In genomic region chr9:117494401-117495130, GRCh38 we compare ENCODE assay signal across 1 cellular context.
TF ChIP-seq lines count a peak whose summit lies in the region.

No MANE protein-coding gene starts in this region.

TF ChIP-seq in liver, 16 proteins besides CTCF, POLR2A, EP300 and RAD21 (continued from another document):
- TF ChIP-seq, protein P1, sequence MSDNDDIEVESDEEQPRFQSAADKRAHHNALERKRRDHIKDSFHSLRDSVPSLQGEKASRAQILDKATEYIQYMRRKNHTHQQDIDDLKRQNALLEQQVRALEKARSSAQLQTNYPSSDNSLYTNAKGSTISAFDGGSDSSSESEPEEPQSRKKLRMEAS (IDR thresholded peaks at IDR 0.05) = no peak
- TF ChIP-seq SP1 (IDR thresholded peaks at IDR 0.05) (no peak), RXRA (IDR thresholded peaks at IDR 0.05) (no peak), FOXA1 (IDR thresholded peaks at IDR 0.05) (no peak), HNF4G (IDR thresholded peaks at IDR 0.05) (no peak)
- TF ChIP-seq, protein P2, sequence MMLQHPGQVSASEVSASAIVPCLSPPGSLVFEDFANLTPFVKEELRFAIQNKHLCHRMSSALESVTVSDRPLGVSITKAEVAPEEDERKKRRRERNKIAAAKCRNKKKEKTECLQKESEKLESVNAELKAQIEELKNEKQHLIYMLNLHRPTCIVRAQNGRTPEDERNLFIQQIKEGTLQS (IDR thresholded peaks at IDR 0.05) = no peak
- TF ChIP-seq, protein P3, sequence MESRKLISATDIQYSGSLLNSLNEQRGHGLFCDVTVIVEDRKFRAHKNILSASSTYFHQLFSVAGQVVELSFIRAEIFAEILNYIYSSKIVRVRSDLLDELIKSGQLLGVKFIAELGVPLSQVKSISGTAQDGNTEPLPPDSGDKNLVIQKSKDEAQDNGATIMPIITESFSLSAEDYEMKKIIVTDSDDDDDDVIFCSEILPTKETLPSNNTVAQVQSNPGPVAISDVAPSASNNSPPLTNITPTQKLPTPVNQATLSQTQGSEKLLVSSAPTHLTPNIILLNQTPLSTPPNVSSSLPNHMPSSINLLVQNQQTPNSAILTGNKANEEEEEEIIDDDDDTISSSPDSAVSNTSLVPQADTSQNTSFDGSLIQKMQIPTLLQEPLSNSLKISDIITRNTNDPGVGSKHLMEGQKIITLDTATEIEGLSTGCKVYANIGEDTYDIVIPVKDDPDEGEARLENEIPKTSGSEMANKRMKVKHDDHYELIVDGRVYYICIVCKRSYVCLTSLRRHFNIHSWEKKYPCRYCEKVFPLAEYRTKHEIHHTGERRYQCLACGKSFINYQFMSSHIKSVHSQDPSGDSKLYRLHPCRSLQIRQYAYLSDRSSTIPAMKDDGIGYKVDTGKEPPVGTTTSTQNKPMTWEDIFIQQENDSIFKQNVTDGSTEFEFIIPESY (IDR thresholded peaks at IDR 0.05) = no peak
